In genomic region chr20:50837532-50838321, GRCh38 we compare ENCODE assay signal across 9 cellular contexts. TPM values are rescaled to one million over a fixed set of nuclear protein-coding genes. Genes with fewer than 3 reads are reported as not detected.
DNase-seq lines count a peak whose midpoint lies in the region; ATAC-seq, FAIRE-seq and TF ChIP-seq lines count a peak whose summit lies in the region.
"Had no signal": no experiment of that assay in that cellular context is flagged by ENCODE, and none has a peak within 500 bp of the region (broad histone marks: within the 10 kb centered on the region; RNA-seq: fewer than 3 reads in every experiment).

No MANE protein-coding gene starts in this region.

- TF ChIP-seq EP300 in HepG2 (IDR thresholded peaks at IDR 0.05; ENCODE audit: low read depth in 2 of 2, low read length in 2 of 2), result no peak
- TF ChIP-seq EP300 in HepG2 (CRISPR knock-in tag; IDR thresholded peaks at IDR 0.05; ENCODE audit: borderline replicate concordance), result no peak

- TF ChIP-seq CTCF in HepG2 (CRISPR knock-in tag; IDR thresholded peaks at IDR 0.05) (no peak), right lobe of liver (IDR thresholded peaks at IDR 0.05) (no peak)

- no peak overlapping the region for H3K27ac Mint-ChIP-seq in activated naive CD4-positive, alpha-beta T cell treated with anti-CD3 and anti-CD28 coated beads for 36 hours
- H3K27ac Mint-ChIP-seq in T-helper 2 cell treated with Interferon-gamma antibody and Interleukin-4, amounts not matched to agents 5 μg/mL and 100 μg/mL, for 36 hours, result no peak overlapping the region

- no peak for DNase-seq in HepG2 (ENCODE audit: low spot score)
- no peak for DNase-seq in right lobe of liver
- DNase-seq in HK-2 (ENCODE audit: unreplicated experiment), result peak; percentile 46
- peak; percentile 15 for DNase-seq in dedifferentiated amniotic fluid mesenchymal stem cell (ENCODE audit: extremely low spot score)
- no peak for DNase-seq in DMS79 (lab: John Stamatoyannopoulos, UW)
- DNase-seq in activated naive CD4-positive, alpha-beta T cell treated with anti-CD3 and anti-CD28 coated beads for 36 hours, result no peak
- no peak for DNase-seq in T-helper 2 cell treated with Interferon-gamma antibody and Interleukin-4, amounts not matched to agents 5 μg/mL and 100 μg/mL, for 36 hours (ENCODE audit: low spot score)
- DNase-seq: DND-41 had no signal

- H3K9me3 Mint-ChIP-seq in activated naive CD4-positive, alpha-beta T cell treated with anti-CD3 and anti-CD28 coated beads for 36 hours, result no peaks in the 10 kb centered on the region
- no peaks in the 10 kb centered on the region for H3K9me3 Mint-ChIP-seq in T-helper 2 cell treated with Interferon-gamma antibody and Interleukin-4, amounts not matched to agents 5 μg/mL and 100 μg/mL, for 36 hours

- 94% methylated on average over 22 of the region's 22 CpGs for WGBS in HepG2 (ENCODE audit: low lambda C conversion rate)
- 84% methylated on average over 15 of the region's 22 CpGs for WGBS in right lobe of liver (ENCODE audit: insufficient coverage, low coverage, low lambda C conversion rate, missing lambda C conversion rate)

- H3K4me2 ChIP-seq in HepG2 (ENCODE audit: low read depth, low read length), result no peak overlapping the region

- intact Hi-C loops in HepG2 (cut with micrococcal nuclease; ENCODE audit: unreplicated experiment) (no loop called here), right lobe of liver (cut with DNase I) (no loop called here)
- intact Hi-C loops in activated naive CD4-positive, alpha-beta T cell treated with anti-CD3 and anti-CD28 coated beads for 36 hours (cut with micrococcal nuclease), result no loop called here

- H3K4me3 Mint-ChIP-seq in activated naive CD4-positive, alpha-beta T cell treated with anti-CD3 and anti-CD28 coated beads for 36 hours, result no peak overlapping the region
- no peak overlapping the region for H3K4me3 Mint-ChIP-seq in T-helper 2 cell treated with Interferon-gamma antibody and Interleukin-4, amounts not matched to agents 5 μg/mL and 100 μg/mL, for 36 hours

- no TSS peak for BruUV-seq in HepG2 (replicated peaks; lab: Mats Ljungman, UMichigan)

- no peaks in the 10 kb centered on the region for H4K20me1 ChIP-seq in HepG2 (ENCODE audit: insufficient read depth, low read length)

- POLR2A ChIA-PET in HepG2 (lab: Yijun Ruan, JAX), result no interaction called here

- ATAC-seq in HepG2 (no peak), right lobe of liver (no peak)

- H3K4me3 ChIP-seq in HepG2 (replicated peaks in 1 of 3; ENCODE audit: insufficient read depth in 1 of 3, low read depth in 2 of 3, low read length in 3 of 3) (no peak overlapping the region), right lobe of liver (no peak overlapping the region), skin epidermis (no peak overlapping the region)

- H3K27me3 ChIP-seq in HepG2 (ENCODE audit: control insufficient read depth in 1 of 2, insufficient read depth in 2 of 2, low read length in 2 of 2) (no peaks in the 10 kb centered on the region), right lobe of liver (no peaks in the 10 kb centered on the region)

- no peak overlapping the region for H2AFZ ChIP-seq in HepG2 (ENCODE audit: low read length)

- H3K4me1 ChIP-seq in HepG2 (ENCODE audit: insufficient read depth, low read length), result no peaks in the 10 kb centered on the region
- no peaks in the 10 kb centered on the region for H3K4me1 ChIP-seq in right lobe of liver

- no peaks in the 10 kb centered on the region for H3K9me3 ChIP-seq in HepG2 (ENCODE audit: low read length)
- H3K9me3 ChIP-seq in right lobe of liver, result no peaks in the 10 kb centered on the region

- H3K27ac ChIP-seq in HepG2 (ENCODE audit: extremely low read length, insufficient read depth, low read length) (no peak overlapping the region), right lobe of liver (no peak overlapping the region), skin epidermis (peak overlapping the region in 18 of 21 experiments; percentile 28 to 77 (median 60))

- no peak for FAIRE-seq in HepG2 (lab: Jason Lieb, UNC)

- no peak for TF ChIP-seq POLR2A in HepG2 (IDR thresholded peaks at IDR 0.05; ENCODE audit: insufficient read depth in 1 of 2, low read depth in 2 of 2, low read length in 2 of 2)
- TF ChIP-seq POLR2A in right lobe of liver (IDR thresholded peaks at IDR 0.05), result no peak

- no peaks in the 10 kb centered on the region for H3K27me3 Mint-ChIP-seq in activated naive CD4-positive, alpha-beta T cell treated with anti-CD3 and anti-CD28 coated beads for 36 hours (ENCODE audit: low read depth)
- H3K27me3 Mint-ChIP-seq in T-helper 2 cell treated with Interferon-gamma antibody and Interleukin-4, amounts not matched to agents 5 μg/mL and 100 μg/mL, for 36 hours (ENCODE audit: low read depth), result no peaks in the 10 kb centered on the region

- H3K9ac ChIP-seq in HepG2 (ENCODE audit: insufficient read depth, low read depth, low read length), result no peak overlapping the region

- peaks cover 3% of the 10 kb centered on the region for H3K36me3 Mint-ChIP-seq in activated naive CD4-positive, alpha-beta T cell treated with anti-CD3 and anti-CD28 coated beads for 36 hours (ENCODE audit: low read depth)
- no peaks in the 10 kb centered on the region for H3K36me3 Mint-ChIP-seq in T-helper 2 cell treated with Interferon-gamma antibody and Interleukin-4, amounts not matched to agents 5 μg/mL and 100 μg/mL, for 36 hours (ENCODE audit: low read depth)

- H3K79me2 ChIP-seq in HepG2 (ENCODE audit: insufficient read depth, low read length), result no peaks in the 10 kb centered on the region

- in situ Hi-C loops in HepG2 (cut with HindIII; ENCODE audit: extremely low pct_ligation_motif_present, low pct_unique_long_range_greater_than_20kb), result no loop called here

- CTCF ChIA-PET in HepG2 (lab: Yijun Ruan, JAX; ENCODE audit: low intra/inter-chr PET ratio, low total read pairs), result no interaction called here
- CTCF ChIA-PET in activated naive CD4-positive, alpha-beta T cell treated with anti-CD3 and anti-CD28 coated beads for 36 hours (lab: Charles Lee), result no interaction called here

- H3K4me1 Mint-ChIP-seq in activated naive CD4-positive, alpha-beta T cell treated with anti-CD3 and anti-CD28 coated beads for 36 hours (ENCODE audit: low read depth), result no peaks in the 10 kb centered on the region
- no peaks in the 10 kb centered on the region for H3K4me1 Mint-ChIP-seq in T-helper 2 cell treated with Interferon-gamma antibody and Interleukin-4, amounts not matched to agents 5 μg/mL and 100 μg/mL, for 36 hours (ENCODE audit: low read depth)

- no peak for TF ChIP-seq RAD21 in HepG2 (CRISPR knock-in tag; IDR thresholded peaks at IDR 0.05)

- no peaks in the 10 kb centered on the region for H3K36me3 ChIP-seq in HepG2 (replicated peaks in 1 of 2; ENCODE audit: control insufficient read depth in 1 of 2, insufficient read depth in 2 of 2, low read length in 2 of 2)
- no peaks in the 10 kb centered on the region for H3K36me3 ChIP-seq in right lobe of liver

TF ChIP-seq in HepG2, 621 proteins besides CTCF, POLR2A, EP300 and RAD21:
- TF ChIP-seq MAFF (IDR thresholded peaks at IDR 0.05; ENCODE audit: low read depth, low read length) (peak; percentile 99), NFYB (CRISPR knock-in tag; IDR thresholded peaks at IDR 0.05) (no peak), KDM5B (CRISPR knock-in tag; IDR thresholded peaks at IDR 0.05; ENCODE audit: borderline replicate concordance) (no peak), MAFK (conservative IDR thresholded peaks at IDR 0.05 in 1 of 2, IDR thresholded peaks at IDR 0.05 in 1 of 2; ENCODE audit: low read length in 2 of 2) (peak; percentile 98 to 99)

RNA-seq across cellular contexts. Expression of gene BCAS4, which starts 42.9 kb away (rescaled TPM):
- 5.9 and 7.2 TPM in 2 replicates for total RNA-seq in HepG2 (2016; rRNA removed; fragmentation: Illumina TruSeq; extraction: Trizol)
- 3.6 and 4.1 TPM in 2 replicates for total RNA-seq in HepG2 (2016; cell fraction: cytosol; rRNA removed; fragmentation: Illumina TruSeq; extraction: Trizol; ENCODE audit: low read depth)
- total RNA-seq in HepG2 (2016; cell fraction: insoluble cytoplasmic fraction; rRNA removed; fragmentation: Illumina TruSeq; extraction: Trizol), result 7.0 and 8.2 TPM in 2 replicates
- 6.0 and 7.8 TPM in 2 replicates for total RNA-seq in HepG2 (2016; cell fraction: membrane; rRNA removed; fragmentation: Illumina TruSeq; extraction: Trizol)
- 3.0 and 4.1 TPM in 2 replicates for total RNA-seq in HepG2 (2016; cell fraction: nucleus; rRNA removed; fragmentation: Illumina TruSeq; extraction: Trizol)
- 7.9 and 8.0 TPM in 2 replicates for polyA plus RNA-seq in HepG2 (2011; rRNA removed)
- 6.7 and 10.5 TPM in 2 replicates for polyA plus RNA-seq in HepG2 (2011; cell fraction: cytosol; rRNA removed)
- 4.6 and 7.3 TPM in 2 replicates for polyA plus RNA-seq in HepG2 (2011; cell fraction: nucleus; rRNA removed)
- polyA plus RNA-seq in HepG2 (2012), result 3.8 and 5.2 TPM in 2 replicates
- 6.8 and 7.0 TPM in 2 replicates for polyA plus RNA-seq in HepG2 (2016; cell fraction: cytosol; fragmentation: Illumina TruSeq; extraction: Trizol; ENCODE audit: low read depth)
- 6.9 and 7.1 TPM in 2 replicates for polyA plus RNA-seq in HepG2 (2016; cell fraction: insoluble cytoplasmic fraction; fragmentation: Illumina TruSeq; extraction: Trizol; ENCODE audit: low read depth)
- polyA plus RNA-seq in HepG2 (2016; cell fraction: membrane; fragmentation: Illumina TruSeq; extraction: Trizol; ENCODE audit: low read depth), result 5.1 and 6.4 TPM in 2 replicates
- 3.6 and 6.6 TPM in 2 replicates for polyA plus RNA-seq in HepG2 (2016; cell fraction: nucleus; fragmentation: Illumina TruSeq; extraction: Trizol; ENCODE audit: insufficient read depth, low read depth)
- polyA minus RNA-seq in HepG2 (2011; rRNA and poly(A)+ RNA removed; ENCODE audit: low replicate concordance), result 0.07 and 10.0 TPM in 2 replicates
- 2.9 and 4.1 TPM in 2 replicates for polyA minus RNA-seq in HepG2 (2011; cell fraction: cytosol; rRNA and poly(A)+ RNA removed)
- polyA minus RNA-seq in HepG2 (2011; cell fraction: nucleus; rRNA and poly(A)+ RNA removed), result 2.9 and 4.1 TPM in 2 replicates
- total RNA-seq in right lobe of liver, result 1 to 10 TPM in 1 of 6 experiments, under 1 TPM in 5; 0.31 to 1.4 (median 0.60) TPM
- 10 to 100 TPM; 15.7 to 16.6 TPM for total RNA-seq in activated naive CD4-positive, alpha-beta T cell treated with anti-CD3 and anti-CD28 coated beads for 36 hours

Comparison
In these comparisons a context has a peak if more than half of its experiments do, and no peak if none do; other contexts are left out.
1. DNase-seq: peak in HK-2 (single experiment) and dedifferentiated amniotic fluid mesenchymal stem cell (single experiment); none in HepG2 (single experiment), right lobe of liver (0 of 3), DMS79 (single experiment), activated naive CD4-positive, alpha-beta T cell treated with anti-CD3 and anti-CD28 coated beads for 36 hours (single experiment) and T-helper 2 cell treated with Interferon-gamma antibody and Interleukin-4, amounts not matched to agents 5 μg/mL and 100 μg/mL, for 36 hours (single experiment).
2. H3K27ac ChIP-seq: peak in skin epidermis (18 of 21); none in HepG2 (single experiment) and right lobe of liver (0 of 3).